In the genomic region with DNA sequence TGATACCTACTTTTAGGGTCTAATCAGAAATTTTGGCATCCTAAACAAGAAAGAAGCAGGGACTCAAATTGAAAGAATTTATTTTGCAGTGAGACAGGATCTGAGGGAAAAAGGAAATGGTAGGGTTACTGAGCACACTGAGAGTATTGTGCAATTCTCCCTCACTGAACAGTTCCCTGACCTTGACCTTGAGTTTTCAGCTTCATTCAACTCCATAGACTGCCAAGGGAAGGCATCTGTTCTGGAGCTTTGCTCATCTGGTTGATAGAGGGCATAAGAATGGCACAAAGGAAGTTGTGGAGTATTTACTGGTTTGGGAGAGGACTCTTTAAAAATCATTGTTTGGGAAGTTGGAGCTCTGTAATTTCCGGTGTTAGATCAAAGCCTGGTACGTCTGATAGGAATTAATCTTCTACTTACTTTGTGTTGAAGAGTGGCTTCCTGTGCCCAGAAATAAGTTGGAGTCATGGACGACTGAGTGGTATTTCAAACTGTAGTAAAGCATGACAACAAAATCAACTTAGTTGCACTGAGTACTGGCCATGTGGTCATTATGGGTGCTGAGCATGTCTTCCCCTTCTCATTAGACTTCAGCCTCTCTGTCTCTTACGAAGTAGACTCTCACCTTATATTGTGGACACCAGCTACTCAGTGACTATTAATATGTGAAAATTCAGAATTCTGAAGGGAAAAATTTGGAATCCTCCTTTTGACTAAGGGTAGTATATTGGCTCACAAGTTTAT, we compare ENCODE assay signal across 1 cellular context.
TF ChIP-seq lines count a peak whose summit lies in the region.

No MANE protein-coding gene starts in this region.

TF ChIP-seq in HepG2, 621 proteins besides CTCF, POLR2A, EP300 and RAD21 (continued from another document and continues in another):
- TF ChIP-seq THAP11 (CRISPR knock-in tag; IDR thresholded peaks at IDR 0.05) (peak; percentile 34; the same call in 1 of the 2 replicates), SAP130 (CRISPR knock-in tag; IDR thresholded peaks at IDR 0.05; ENCODE audit: low read depth) (peak; percentile 55), ADNP (CRISPR knock-in tag; IDR thresholded peaks at IDR 0.05) (no peak), ATAD3A (CRISPR knock-in tag; IDR thresholded peaks at IDR 0.05) (no peak), KAT2B (IDR thresholded peaks at IDR 0.05; ENCODE audit: borderline replicate concordance, low read depth, low read length) (no peak), ZNF34 (CRISPR knock-in tag; IDR thresholded peaks at IDR 0.05; ENCODE audit: borderline replicate concordance) (no peak), ZNF331 (CRISPR knock-in tag; IDR thresholded peaks at IDR 0.05) (peak; percentile 81), REXO4 (CRISPR knock-in tag; IDR thresholded peaks at IDR 0.05; ENCODE audit: borderline replicate concordance) (no peak), NCOA2 (CRISPR knock-in tag; IDR thresholded peaks at IDR 0.05) (peak; percentile 64), ZNF160 (CRISPR knock-in tag; IDR thresholded peaks at IDR 0.05) (no peak), NCOA1 (CRISPR knock-in tag; IDR thresholded peaks at IDR 0.05) (no peak), MAZ (IDR thresholded peaks at IDR 0.05; ENCODE audit: borderline replicate concordance, low read depth, low read length) (no peak), MAZ (CRISPR knock-in tag; IDR thresholded peaks at IDR 0.05; ENCODE audit: low read depth) (no peak), RBAK (CRISPR knock-in tag; IDR thresholded peaks at IDR 0.05) (no peak), ZNF383 (CRISPR knock-in tag; IDR thresholded peaks at IDR 0.05; ENCODE audit: borderline replicate concordance) (no peak), ZFP36 (IDR thresholded peaks at IDR 0.05; ENCODE audit: borderline replicate concordance, low read depth, low read length, partially characterized antibody) (no peak), NR3C1 (CRISPR knock-in tag; IDR thresholded peaks at IDR 0.05) (no peak), ZMYM3 (CRISPR knock-in tag; IDR thresholded peaks at IDR 0.05) (no peak), DPF2 (CRISPR knock-in tag; IDR thresholded peaks at IDR 0.05; ENCODE audit: borderline replicate concordance, low read depth) (peak; percentile 26; the same call in 1 of the 2 replicates), RBFOX2 (IDR thresholded peaks at IDR 0.05; ENCODE audit: low read depth, low read length) (no peak), FOSL1 (CRISPR knock-in tag; IDR thresholded peaks at IDR 0.05; ENCODE audit: borderline replicate concordance) (no peak), RFXANK (CRISPR knock-in tag; IDR thresholded peaks at IDR 0.05) (no peak), ZNF333 (CRISPR knock-in tag; IDR thresholded peaks at IDR 0.05; ENCODE audit: borderline replicate concordance) (no peak), ZEB1 (IDR thresholded peaks at IDR 0.05; ENCODE audit: insufficient replicate concordance, low read depth) (no peak), HNRNPLL (IDR thresholded peaks at IDR 0.05; ENCODE audit: low read depth, low read length, poor library complexity, severe bottlenecking) (no peak), STAG1 (CRISPR knock-in tag; IDR thresholded peaks at IDR 0.05) (no peak), MTA1 (CRISPR knock-in tag; IDR thresholded peaks at IDR 0.05; ENCODE audit: borderline replicate concordance) (no peak), ZNF839 (CRISPR knock-in tag; IDR thresholded peaks at IDR 0.05; ENCODE audit: borderline replicate concordance) (no peak), NR2F2 (IDR thresholded peaks at IDR 0.05; ENCODE audit: borderline replicate concordance, low read depth) (peak; percentile 23; the same call in 1 of the 2 replicates), ZNF746 (CRISPR knock-in tag; IDR thresholded peaks at IDR 0.05) (no peak), ZNF780A (CRISPR knock-in tag; IDR thresholded peaks at IDR 0.05) (no peak), ZSCAN21 (CRISPR knock-in tag; IDR thresholded peaks at IDR 0.05; ENCODE audit: borderline replicate concordance) (no peak), ZFP82 (CRISPR knock-in tag; IDR thresholded peaks at IDR 0.05; ENCODE audit: borderline replicate concordance) (no peak), SMC3 (IDR thresholded peaks at IDR 0.05; ENCODE audit: low read length) (peak; percentile 33; the same call in 1 of the 2 replicates)
- TF ChIP-seq, protein P1, sequence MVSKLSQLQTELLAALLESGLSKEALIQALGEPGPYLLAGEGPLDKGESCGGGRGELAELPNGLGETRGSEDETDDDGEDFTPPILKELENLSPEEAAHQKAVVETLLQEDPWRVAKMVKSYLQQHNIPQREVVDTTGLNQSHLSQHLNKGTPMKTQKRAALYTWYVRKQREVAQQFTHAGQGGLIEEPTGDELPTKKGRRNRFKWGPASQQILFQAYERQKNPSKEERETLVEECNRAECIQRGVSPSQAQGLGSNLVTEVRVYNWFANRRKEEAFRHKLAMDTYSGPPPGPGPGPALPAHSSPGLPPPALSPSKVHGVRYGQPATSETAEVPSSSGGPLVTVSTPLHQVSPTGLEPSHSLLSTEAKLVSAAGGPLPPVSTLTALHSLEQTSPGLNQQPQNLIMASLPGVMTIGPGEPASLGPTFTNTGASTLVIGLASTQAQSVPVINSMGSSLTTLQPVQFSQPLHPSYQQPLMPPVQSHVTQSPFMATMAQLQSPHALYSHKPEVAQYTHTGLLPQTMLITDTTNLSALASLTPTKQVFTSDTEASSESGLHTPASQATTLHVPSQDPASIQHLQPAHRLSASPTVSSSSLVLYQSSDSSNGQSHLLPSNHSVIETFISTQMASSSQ (IDR thresholded peaks at IDR 0.05; ENCODE audit: low read depth) = no peak
- TF ChIP-seq, protein P1 (CRISPR knock-in tag; IDR thresholded peaks at IDR 0.05; ENCODE audit: borderline replicate concordance) = no peak
- TF ChIP-seq, protein P2, sequence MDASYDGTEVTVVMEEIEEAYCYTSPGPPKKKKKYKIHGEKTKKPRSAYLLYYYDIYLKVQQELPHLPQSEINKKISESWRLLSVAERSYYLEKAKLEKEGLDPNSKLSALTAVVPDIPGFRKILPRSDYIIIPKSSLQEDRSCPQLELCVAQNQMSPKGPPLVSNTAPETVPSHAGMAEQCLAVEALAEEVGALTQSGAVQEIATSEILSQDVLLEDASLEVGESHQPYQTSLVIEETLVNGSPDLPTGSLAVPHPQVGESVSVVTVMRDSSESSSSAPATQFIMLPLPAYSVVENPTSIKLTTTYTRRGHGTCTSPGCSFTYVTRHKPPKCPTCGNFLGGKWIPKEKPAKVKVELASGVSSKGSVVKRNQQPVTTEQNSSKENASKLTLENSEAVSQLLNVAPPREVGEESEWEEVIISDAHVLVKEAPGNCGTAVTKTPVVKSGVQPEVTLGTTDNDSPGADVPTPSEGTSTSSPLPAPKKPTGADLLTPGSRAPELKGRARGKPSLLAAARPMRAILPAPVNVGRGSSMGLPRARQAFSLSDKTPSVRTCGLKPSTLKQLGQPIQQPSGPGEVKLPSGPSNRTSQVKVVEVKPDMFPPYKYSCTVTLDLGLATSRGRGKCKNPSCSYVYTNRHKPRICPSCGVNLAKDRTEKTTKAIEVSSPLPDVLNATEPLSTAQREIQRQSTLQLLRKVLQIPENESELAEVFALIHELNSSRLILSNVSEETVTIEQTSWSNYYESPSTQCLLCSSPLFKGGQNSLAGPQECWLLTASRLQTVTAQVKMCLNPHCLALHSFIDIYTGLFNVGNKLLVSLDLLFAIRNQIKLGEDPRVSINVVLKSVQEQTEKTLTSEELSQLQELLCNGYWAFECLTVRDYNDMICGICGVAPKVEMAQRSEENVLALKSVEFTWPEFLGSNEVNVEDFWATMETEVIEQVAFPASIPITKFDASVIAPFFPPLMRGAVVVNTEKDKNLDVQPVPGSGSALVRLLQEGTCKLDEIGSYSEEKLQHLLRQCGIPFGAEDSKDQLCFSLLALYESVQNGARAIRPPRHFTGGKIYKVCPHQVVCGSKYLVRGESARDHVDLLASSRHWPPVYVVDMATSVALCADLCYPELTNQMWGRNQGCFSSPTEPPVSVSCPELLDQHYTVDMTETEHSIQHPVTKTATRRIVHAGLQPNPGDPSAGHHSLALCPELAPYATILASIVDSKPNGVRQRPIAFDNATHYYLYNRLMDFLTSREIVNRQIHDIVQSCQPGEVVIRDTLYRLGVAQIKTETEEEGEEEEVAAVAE (CRISPR knock-in tag; IDR thresholded peaks at IDR 0.05; ENCODE audit: borderline replicate concordance) = no peak
- TF ChIP-seq, protein P3, sequence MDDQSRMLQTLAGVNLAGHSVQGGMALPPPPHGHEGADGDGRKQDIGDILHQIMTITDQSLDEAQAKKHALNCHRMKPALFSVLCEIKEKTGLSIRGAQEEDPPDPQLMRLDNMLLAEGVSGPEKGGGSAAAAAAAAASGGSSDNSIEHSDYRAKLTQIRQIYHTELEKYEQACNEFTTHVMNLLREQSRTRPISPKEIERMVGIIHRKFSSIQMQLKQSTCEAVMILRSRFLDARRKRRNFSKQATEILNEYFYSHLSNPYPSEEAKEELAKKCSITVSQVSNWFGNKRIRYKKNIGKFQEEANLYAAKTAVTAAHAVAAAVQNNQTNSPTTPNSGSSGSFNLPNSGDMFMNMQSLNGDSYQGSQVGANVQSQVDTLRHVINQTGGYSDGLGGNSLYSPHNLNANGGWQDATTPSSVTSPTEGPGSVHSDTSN (CRISPR knock-in tag; IDR thresholded peaks at IDR 0.05; ENCODE audit: borderline replicate concordance) = no peak
- TF ChIP-seq, protein P4, sequence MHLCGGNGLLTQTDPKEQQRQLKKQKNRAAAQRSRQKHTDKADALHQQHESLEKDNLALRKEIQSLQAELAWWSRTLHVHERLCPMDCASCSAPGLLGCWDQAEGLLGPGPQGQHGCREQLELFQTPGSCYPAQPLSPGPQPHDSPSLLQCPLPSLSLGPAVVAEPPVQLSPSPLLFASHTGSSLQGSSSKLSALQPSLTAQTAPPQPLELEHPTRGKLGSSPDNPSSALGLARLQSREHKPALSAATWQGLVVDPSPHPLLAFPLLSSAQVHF (CRISPR knock-in tag; IDR thresholded peaks at IDR 0.05) = no peak
- TF ChIP-seq, protein P5, sequence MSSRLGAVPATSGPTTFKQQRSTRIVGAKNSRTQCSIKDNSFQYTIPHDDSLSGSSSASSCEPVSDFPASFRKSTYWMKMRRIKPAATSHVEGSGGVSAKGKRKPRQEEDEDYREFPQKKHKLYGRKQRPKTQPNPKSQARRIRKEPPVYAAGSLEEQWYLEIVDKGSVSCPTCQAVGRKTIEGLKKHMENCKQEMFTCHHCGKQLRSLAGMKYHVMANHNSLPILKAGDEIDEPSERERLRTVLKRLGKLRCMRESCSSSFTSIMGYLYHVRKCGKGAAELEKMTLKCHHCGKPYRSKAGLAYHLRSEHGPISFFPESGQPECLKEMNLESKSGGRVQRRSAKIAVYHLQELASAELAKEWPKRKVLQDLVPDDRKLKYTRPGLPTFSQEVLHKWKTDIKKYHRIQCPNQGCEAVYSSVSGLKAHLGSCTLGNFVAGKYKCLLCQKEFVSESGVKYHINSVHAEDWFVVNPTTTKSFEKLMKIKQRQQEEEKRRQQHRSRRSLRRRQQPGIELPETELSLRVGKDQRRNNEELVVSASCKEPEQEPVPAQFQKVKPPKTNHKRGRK (CRISPR knock-in tag; IDR thresholded peaks at IDR 0.05) = no peak
- TF ChIP-seq, protein P6, sequence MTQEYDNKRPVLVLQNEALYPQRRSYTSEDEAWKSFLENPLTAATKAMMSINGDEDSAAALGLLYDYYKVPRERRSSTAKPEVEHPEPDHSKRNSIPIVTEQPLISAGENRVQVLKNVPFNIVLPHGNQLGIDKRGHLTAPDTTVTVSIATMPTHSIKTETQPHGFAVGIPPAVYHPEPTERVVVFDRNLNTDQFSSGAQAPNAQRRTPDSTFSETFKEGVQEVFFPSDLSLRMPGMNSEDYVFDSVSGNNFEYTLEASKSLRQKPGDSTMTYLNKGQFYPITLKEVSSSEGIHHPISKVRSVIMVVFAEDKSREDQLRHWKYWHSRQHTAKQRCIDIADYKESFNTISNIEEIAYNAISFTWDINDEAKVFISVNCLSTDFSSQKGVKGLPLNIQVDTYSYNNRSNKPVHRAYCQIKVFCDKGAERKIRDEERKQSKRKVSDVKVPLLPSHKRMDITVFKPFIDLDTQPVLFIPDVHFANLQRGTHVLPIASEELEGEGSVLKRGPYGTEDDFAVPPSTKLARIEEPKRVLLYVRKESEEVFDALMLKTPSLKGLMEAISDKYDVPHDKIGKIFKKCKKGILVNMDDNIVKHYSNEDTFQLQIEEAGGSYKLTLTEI (CRISPR knock-in tag; conservative IDR thresholded peaks at IDR 0.05) = no peak
- TF ChIP-seq, protein P7, sequence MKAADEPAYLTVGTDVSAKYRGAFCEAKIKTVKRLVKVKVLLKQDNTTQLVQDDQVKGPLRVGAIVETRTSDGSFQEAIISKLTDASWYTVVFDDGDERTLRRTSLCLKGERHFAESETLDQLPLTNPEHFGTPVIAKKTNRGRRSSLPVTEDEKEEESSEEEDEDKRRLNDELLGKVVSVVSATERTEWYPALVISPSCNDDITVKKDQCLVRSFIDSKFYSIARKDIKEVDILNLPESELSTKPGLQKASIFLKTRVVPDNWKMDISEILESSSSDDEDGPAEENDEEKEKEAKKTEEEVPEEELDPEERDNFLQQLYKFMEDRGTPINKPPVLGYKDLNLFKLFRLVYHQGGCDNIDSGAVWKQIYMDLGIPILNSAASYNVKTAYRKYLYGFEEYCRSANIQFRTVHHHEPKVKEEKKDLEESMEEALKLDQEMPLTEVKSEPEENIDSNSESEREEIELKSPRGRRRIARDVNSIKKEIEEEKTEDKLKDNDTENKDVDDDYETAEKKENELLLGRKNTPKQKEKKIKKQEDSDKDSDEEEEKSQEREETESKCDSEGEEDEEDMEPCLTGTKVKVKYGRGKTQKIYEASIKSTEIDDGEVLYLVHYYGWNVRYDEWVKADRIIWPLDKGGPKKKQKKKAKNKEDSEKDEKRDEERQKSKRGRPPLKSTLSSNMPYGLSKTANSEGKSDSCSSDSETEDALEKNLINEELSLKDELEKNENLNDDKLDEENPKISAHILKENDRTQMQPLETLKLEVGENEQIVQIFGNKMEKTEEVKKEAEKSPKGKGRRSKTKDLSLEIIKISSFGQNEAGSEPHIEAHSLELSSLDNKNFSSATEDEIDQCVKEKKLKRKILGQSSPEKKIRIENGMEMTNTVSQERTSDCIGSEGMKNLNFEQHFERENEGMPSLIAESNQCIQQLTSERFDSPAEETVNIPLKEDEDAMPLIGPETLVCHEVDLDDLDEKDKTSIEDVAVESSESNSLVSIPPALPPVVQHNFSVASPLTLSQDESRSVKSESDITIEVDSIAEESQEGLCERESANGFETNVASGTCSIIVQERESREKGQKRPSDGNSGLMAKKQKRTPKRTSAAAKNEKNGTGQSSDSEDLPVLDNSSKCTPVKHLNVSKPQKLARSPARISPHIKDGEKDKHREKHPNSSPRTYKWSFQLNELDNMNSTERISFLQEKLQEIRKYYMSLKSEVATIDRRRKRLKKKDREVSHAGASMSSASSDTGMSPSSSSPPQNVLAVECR (CRISPR knock-in tag; IDR thresholded peaks at IDR 0.05; ENCODE audit: borderline replicate concordance) = no peak
- TF ChIP-seq, protein P8, sequence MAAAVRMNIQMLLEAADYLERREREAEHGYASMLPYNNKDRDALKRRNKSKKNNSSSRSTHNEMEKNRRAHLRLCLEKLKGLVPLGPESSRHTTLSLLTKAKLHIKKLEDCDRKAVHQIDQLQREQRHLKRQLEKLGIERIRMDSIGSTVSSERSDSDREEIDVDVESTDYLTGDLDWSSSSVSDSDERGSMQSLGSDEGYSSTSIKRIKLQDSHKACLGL (CRISPR knock-in tag; IDR thresholded peaks at IDR 0.05) = no peak
